In the genomic region with DNA sequence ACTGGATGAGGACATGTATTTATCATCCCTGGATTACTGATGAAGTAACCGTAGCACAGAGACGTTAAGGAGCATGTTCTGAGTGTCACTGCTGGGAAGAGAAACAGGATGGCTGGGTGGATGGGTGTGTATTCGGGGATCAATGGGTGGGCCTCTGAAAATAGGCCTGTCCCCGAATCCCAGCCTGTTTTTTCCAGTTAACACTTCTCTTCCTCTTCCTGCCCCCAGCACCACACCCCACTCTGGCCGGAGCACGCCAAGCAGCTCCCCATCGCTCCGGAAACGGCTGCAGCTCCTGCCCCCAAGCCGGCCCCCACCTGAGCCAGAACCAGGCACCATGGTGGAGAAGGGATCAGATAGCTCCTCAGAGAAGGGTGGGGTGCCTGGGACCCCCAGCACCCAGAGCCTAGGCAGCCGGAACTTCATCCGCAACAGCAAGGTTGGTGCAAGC, we compare ENCODE assay signal across 23 cellular contexts. TPM values are rescaled to one million over a fixed set of nuclear protein-coding genes. Genes with fewer than 3 reads are reported as not detected.
DNase-seq lines count a peak whose midpoint lies in the region; ATAC-seq, FAIRE-seq and TF ChIP-seq lines count a peak whose summit lies in the region.
"Had no signal": no experiment of that assay in that cellular context is flagged by ENCODE, and none has a peak within 500 bp of the region (broad histone marks: within the 10 kb centered on the region; RNA-seq: fewer than 3 reads in every experiment).

No MANE protein-coding gene starts in this region.

- H3K4me1 ChIP-seq in K562 (replicated peaks in 1 of 2; ENCODE audit: control insufficient read depth in 2 of 2, insufficient read depth in 2 of 2, low read length in 2 of 2) = peaks cover under 1 to 35% of the 10 kb centered on the region in 2 experiments; a peak in 3 of 5 replicates
- H3K4me1 ChIP-seq in naive thymus-derived CD4-positive, alpha-beta T cell (ENCODE audit: control insufficient read depth in 2 of 2, insufficient read depth in 2 of 2, low read length in 2 of 2) = peaks cover 43 to 45% of the 10 kb centered on the region in 2 donors
- H3K4me1 ChIP-seq in stomach = peaks cover 42 to 84% (median 60%) of the 10 kb centered on the region in 4 donors
- no peaks in the 10 kb centered on the region for H3K4me1 ChIP-seq in GM23248 (ENCODE audit: insufficient read depth)

- peaks cover 6% of the 10 kb centered on the region for H3K36me3 Mint-ChIP-seq in activated naive CD4-positive, alpha-beta T cell treated with anti-CD3 and anti-CD28 coated beads, Interleukin-2, amount 50 U/mL, for 24 hours
- peaks cover 54% of the 10 kb centered on the region for H3K36me3 Mint-ChIP-seq in activated naive CD4-positive, alpha-beta T cell treated with anti-CD3 and anti-CD28 coated beads, Interleukin-2, amount 10 ng/mL, durations not matched to agents 7 days and 5 days
- H3K36me3 Mint-ChIP-seq in naive thymus-derived CD4-positive, alpha-beta T cell = peaks cover 4 to 37% (median 17%) of the 10 kb centered on the region in 5 donors

- peaks cover 79% of the 10 kb centered on the region for H3K36me3 ChIP-seq in K562 (ENCODE audit: control insufficient read depth, insufficient read depth, low read length)
- peaks cover 0 to 64% (median 12%) of the 10 kb centered on the region in 3 experiments for H3K36me3 ChIP-seq in naive thymus-derived CD4-positive, alpha-beta T cell (ENCODE audit: control insufficient read depth in 2 of 3, insufficient read depth in 3 of 3, low read length in 3 of 3)
- peaks cover 18 to 67% (median 54%) of the 10 kb centered on the region in 4 donors for H3K36me3 ChIP-seq in stomach
- H3K36me3 ChIP-seq in GM23248 (ENCODE audit: low read depth) = no peaks in the 10 kb centered on the region

- peak overlapping the region; percentile 72 for H3K27ac Mint-ChIP-seq in activated naive CD4-positive, alpha-beta T cell treated with anti-CD3 and anti-CD28 coated beads, Interleukin-2, amount 50 U/mL, for 24 hours
- H3K27ac Mint-ChIP-seq in activated naive CD4-positive, alpha-beta T cell treated with anti-CD3 and anti-CD28 coated beads, Interleukin-2, amount 10 ng/mL, durations not matched to agents 7 days and 5 days = no peak overlapping the region
- peak overlapping the region in 5 of 9 donors; percentile 46 to 72 (median 67) for H3K27ac Mint-ChIP-seq in naive thymus-derived CD4-positive, alpha-beta T cell
- H3K27ac Mint-ChIP-seq: activated T-helper 1 cell treated with anti-CD3 and anti-CD28 coated beads, Interleukin-12 subunit alpha, Interleukin-12 subunit beta, Interleukin-2, Interleukin-4 antibody, amounts not matched to agents 30 ng/mL and 10 ng/mL and 1 ng/mL, durations not matched to agents 14 hours and 24 hours and 36 hours; B cell; natural killer cell treated with Interleukin-12 subunit alpha and Interleukin-12 subunit beta and Interleukin-15 and Interleukin-18, amount 100 ng/mL, for 72 hours had no signal

- TF ChIP-seq EP300 in K562 (IDR thresholded peaks at IDR 0.05; ENCODE audit: low read length) = no peak
- TF ChIP-seq EP300 in stomach (IDR thresholded peaks at IDR 0.05) = no peak

- no peaks in the 10 kb centered on the region for H3F3A ChIP-seq in GM23248 (ENCODE audit: insufficient read depth)

- H3K9me1 ChIP-seq in K562 (ENCODE audit: control insufficient read depth, insufficient read depth, low read length) = peaks cover 4% of the 10 kb centered on the region

- CTCF ChIA-PET in activated naive CD4-positive, alpha-beta T cell treated with anti-CD3 and anti-CD28 coated beads, Interleukin-2, amount 10 ng/mL, durations not matched to agents 7 days and 5 days (lab: Charles Lee) = interaction anchor here (3.6 kb wide), 1 partner anchor 36 kb away, joined by 18 read pairs; no protein-coding TSS in a partner anchor
- CTCF ChIA-PET in K562 (lab: Yijun Ruan, JAX; ENCODE audit: low intra/inter-chr PET ratio) = no interaction called here
- CTCF ChIA-PET in naive thymus-derived CD4-positive, alpha-beta T cell (lab: Charles Lee) = interaction anchor here (6.0 to 8.6 kb wide), 2 partner anchors 8 to 38 kb away, joined by 39 to 138 read pairs; a partner anchor contains a TSS

- no peak for TF ChIP-seq RAD21 in K562 (CRISPR knock-in tag; conservative IDR thresholded peaks at IDR 0.05 in 1 of 2, IDR thresholded peaks at IDR 0.05 in 1 of 2)

- H3K27ac ChIP-seq in K562 (ENCODE audit: extremely low read depth, low read depth, low read length) (no peak overlapping the region), stomach (peak overlapping the region in 4 of 5 donors; percentile 15 to 99 (median 35)), GM23248 (no peak overlapping the region)
- peak overlapping the region; percentile 26 for H3K27ac ChIP-seq in naive thymus-derived CD4-positive, alpha-beta T cell (ENCODE audit: low read depth, low read length)

- H3K4me3 Mint-ChIP-seq in activated naive CD4-positive, alpha-beta T cell treated with anti-CD3 and anti-CD28 coated beads, Interleukin-2, amount 50 U/mL, for 24 hours = no peak overlapping the region
- no peak overlapping the region for H3K4me3 Mint-ChIP-seq in activated naive CD4-positive, alpha-beta T cell treated with anti-CD3 and anti-CD28 coated beads, Interleukin-2, amount 10 ng/mL, durations not matched to agents 7 days and 5 days
- H3K4me3 Mint-ChIP-seq in naive thymus-derived CD4-positive, alpha-beta T cell = peak overlapping the region in 1 of 10 donors; percentile 34
- H3K4me3 Mint-ChIP-seq: activated T-helper 1 cell treated with anti-CD3 and anti-CD28 coated beads, Interleukin-12 subunit alpha, Interleukin-12 subunit beta, Interleukin-2, Interleukin-4 antibody, amounts not matched to agents 30 ng/mL and 10 ng/mL and 1 ng/mL, durations not matched to agents 14 hours and 24 hours and 36 hours; B cell; natural killer cell treated with Interleukin-12 subunit alpha and Interleukin-12 subunit beta and Interleukin-15 and Interleukin-18, amount 100 ng/mL, for 72 hours had no signal

- H3K79me2 ChIP-seq in K562 (ENCODE audit: control insufficient read depth, insufficient read depth, low read length) = peaks cover 29% of the 10 kb centered on the region
- H3K79me2 ChIP-seq in GM23248 (ENCODE audit: insufficient read depth) = peaks cover 42% of the 10 kb centered on the region

- no peaks in the 10 kb centered on the region for H3K9me2 ChIP-seq in GM23248 (ENCODE audit: insufficient read depth)

- 89% methylated on average over 12 of the region's 12 CpGs for WGBS in K562 (ENCODE audit: insufficient coverage, low coverage, missing lambda C conversion rate)
- WGBS in stomach, 5 donors = 81 to 90% (median 89%) methylated on average over 12 of the region's 12 CpGs
- 90 to 91% methylated on average over 8 to 12 of the region's 12 CpGs for WGBS in GM23248 (ENCODE audit: low coverage in 1 of 2, low lambda C conversion rate in 2 of 2, missing lambda C conversion rate in 2 of 2), 2 experiments

- TF ChIP-seq CTCF in K562 (IDR thresholded peaks at IDR 0.05 in 2 of 3, conservative IDR thresholded peaks at IDR 0.05 in 1 of 3; ENCODE audit: insufficient read depth in 2 of 3, low read depth in 1 of 3, low read length in 3 of 3) (no peak), stomach (IDR thresholded peaks at IDR 0.05) (no peak)

- no TSS peak for BruUV-seq in K562 (replicated peaks; lab: Mats Ljungman, UMichigan)

- no peak for DNase-seq in activated naive CD4-positive, alpha-beta T cell treated with anti-CD3 and anti-CD28 coated beads, Interleukin-2, amount 10 ng/mL, durations not matched to agents 7 days and 5 days
- no peak for DNase-seq in K562 (ENCODE audit: extremely low read depth in 1 of 4, low spot score in 3 of 4)
- no peak for DNase-seq in naive thymus-derived CD4-positive, alpha-beta T cell
- no peak for DNase-seq in stomach
- DNase-seq in GM23248 = no peak
- no peak for DNase-seq in NAMALWA (ENCODE audit: low spot score)
- DNase-seq: activated CD4-positive, alpha-beta T cell treated with anti-CD3 and anti-CD28 coated beads for 1 hour; dermis blood vessel endothelial cell; hypothalamus; MM.1S; NCI-H146; NCI-H69; small intestine; stimulated activated CD4-positive, alpha-beta T cell treated with anti-CD3 and anti-CD28 coated beads, Interleukin-2, amount 100 ng/mL, for 48 hours had no signal

- H3K27me3 Mint-ChIP-seq in activated naive CD4-positive, alpha-beta T cell treated with anti-CD3 and anti-CD28 coated beads, Interleukin-2, amount 50 U/mL, for 24 hours = no peaks in the 10 kb centered on the region
- no peaks in the 10 kb centered on the region for H3K27me3 Mint-ChIP-seq in activated naive CD4-positive, alpha-beta T cell treated with anti-CD3 and anti-CD28 coated beads, Interleukin-2, amount 10 ng/mL, durations not matched to agents 7 days and 5 days
- no peaks in the 10 kb centered on the region for H3K27me3 Mint-ChIP-seq in naive thymus-derived CD4-positive, alpha-beta T cell
- H3K27me3 Mint-ChIP-seq: B cell; natural killer cell treated with Interleukin-12 subunit alpha and Interleukin-12 subunit beta and Interleukin-15 and Interleukin-18, amount 100 ng/mL, for 72 hours had no signal

- intact Hi-C loops in K562 (cut with micrococcal nuclease) = no loop called here
- intact Hi-C loops in naive thymus-derived CD4-positive, alpha-beta T cell (cut with micrococcal nuclease) = loop anchor here in 1 of 2 donors (10.0 kb wide), 1 partner anchor 274 kb away; a partner anchor contains a TSS
- intact Hi-C loops in stomach (cut with DNase I; ENCODE audit: low total_unique reads) = no loop called here

- POLR2A ChIA-PET in K562 (lab: Yijun Ruan, JAX) = interaction anchor here (0.6 kb wide), 1 partner anchor 501 kb away, joined by 3 read pairs; no protein-coding TSS in a partner anchor
- POLR2A ChIA-PET in naive thymus-derived CD4-positive, alpha-beta T cell (lab: Charles Lee) = interaction anchor here (0.8 to 11.9 kb wide), 4 partner anchors 9 to 36 kb away, joined by 3 to 237 read pairs (median 6); a partner anchor contains a TSS

- peaks cover 65% of the 10 kb centered on the region for H3K4me1 Mint-ChIP-seq in activated naive CD4-positive, alpha-beta T cell treated with anti-CD3 and anti-CD28 coated beads, Interleukin-2, amount 50 U/mL, for 24 hours
- H3K4me1 Mint-ChIP-seq in activated naive CD4-positive, alpha-beta T cell treated with anti-CD3 and anti-CD28 coated beads, Interleukin-2, amount 10 ng/mL, durations not matched to agents 7 days and 5 days = peaks cover 55% of the 10 kb centered on the region
- H3K4me1 Mint-ChIP-seq in naive thymus-derived CD4-positive, alpha-beta T cell = peaks cover 41 to 79% (median 66%) of the 10 kb centered on the region in 7 donors

- H4K20me1 ChIP-seq in K562 (replicated peaks; ENCODE audit: control insufficient read depth, insufficient read depth, low read length) = no peaks in the 10 kb centered on the region; the same call in 1 of the 2 replicates
- H4K20me1 ChIP-seq in GM23248 (ENCODE audit: insufficient read depth) = no peaks in the 10 kb centered on the region

- ATAC-seq in K562 (no peak), HG03280 (IDR thresholded peaks at IDR 0.05; ENCODE audit: unreplicated experiment) (no peak)
- no peak for ATAC-seq in naive thymus-derived CD4-positive, alpha-beta T cell
- ATAC-seq: natural killer cell treated with Interleukin-12 subunit alpha and Interleukin-12 subunit beta and Interleukin-15 and Interleukin-18, amount 100 ng/mL, for 72 hours had no signal

- no peaks in the 10 kb centered on the region for H3K9me3 ChIP-seq in K562 (replicated peaks; ENCODE audit: control insufficient read depth, insufficient read depth, low read depth, low read length)
- no peaks in the 10 kb centered on the region for H3K9me3 ChIP-seq in naive thymus-derived CD4-positive, alpha-beta T cell (ENCODE audit: control insufficient read depth in 2 of 3, low read length in 3 of 3)
- no peaks in the 10 kb centered on the region for H3K9me3 ChIP-seq in stomach
- no peaks in the 10 kb centered on the region for H3K9me3 ChIP-seq in GM23248 (ENCODE audit: low read depth)

- FAIRE-seq in K562 (lab: Jason Lieb, UNC) = no peak
- FAIRE-seq: bronchial epithelial cell, small intestine had no signal

- H3K9ac ChIP-seq in K562 (ENCODE audit: insufficient read depth in 1 of 2, low read depth in 2 of 2, low read length in 2 of 2) = no peak overlapping the region
- no peak overlapping the region for H3K9ac ChIP-seq in GM23248

- H3K4me3 ChIP-seq in K562 (no peak overlapping the region), stomach (no peak overlapping the region), GM23248 (no peak overlapping the region)
- H3K4me3 ChIP-seq in naive thymus-derived CD4-positive, alpha-beta T cell (ENCODE audit: low read length) = no peak overlapping the region

- TF ChIP-seq POLR2A in K562 (conservative IDR thresholded peaks at IDR 0.05) = no peak
- TF ChIP-seq POLR2A in stomach (IDR thresholded peaks at IDR 0.05) = no peak

- no peak overlapping the region for H2AFZ ChIP-seq in K562 (ENCODE audit: low read depth, low read length)
- H2AFZ ChIP-seq in GM23248 = no peak overlapping the region

- H3K4me2 ChIP-seq in K562 (ENCODE audit: insufficient read depth, low read length) (no peak overlapping the region), GM23248 (ENCODE audit: unreplicated experiment) (no peak overlapping the region)

- H3K27me3 ChIP-seq in K562 (ENCODE audit: control insufficient read depth in 2 of 2, insufficient read depth in 2 of 2, low read length in 2 of 2) (no peaks in the 10 kb centered on the region), stomach (no peaks in the 10 kb centered on the region), GM23248 (replicated peaks; ENCODE audit: insufficient read depth) (no peaks in the 10 kb centered on the region)
- no peaks in the 10 kb centered on the region for H3K27me3 ChIP-seq in naive thymus-derived CD4-positive, alpha-beta T cell (ENCODE audit: control insufficient read depth in 2 of 2, insufficient read depth in 2 of 2, low read length in 2 of 2)

- in situ Hi-C loops in K562 (cut with MboI) = no loop called here
- in situ Hi-C loops in GM23248 (cut with MboI) = no loop called here

- H3K9me3 Mint-ChIP-seq in activated naive CD4-positive, alpha-beta T cell treated with anti-CD3 and anti-CD28 coated beads, Interleukin-2, amount 50 U/mL, for 24 hours = no peaks in the 10 kb centered on the region
- no peaks in the 10 kb centered on the region for H3K9me3 Mint-ChIP-seq in activated naive CD4-positive, alpha-beta T cell treated with anti-CD3 and anti-CD28 coated beads, Interleukin-2, amount 10 ng/mL, durations not matched to agents 7 days and 5 days
- peaks cover 0 to 3% (median 0%) of the 10 kb centered on the region in 11 donors for H3K9me3 Mint-ChIP-seq in naive thymus-derived CD4-positive, alpha-beta T cell
- H3K9me3 Mint-ChIP-seq: activated T-helper 1 cell treated with anti-CD3 and anti-CD28 coated beads, Interleukin-12 subunit alpha, Interleukin-12 subunit beta, Interleukin-2, Interleukin-4 antibody, amounts not matched to agents 30 ng/mL and 10 ng/mL and 1 ng/mL, durations not matched to agents 14 hours and 24 hours and 36 hours; natural killer cell treated with Interleukin-12 subunit alpha and Interleukin-12 subunit beta and Interleukin-15 and Interleukin-18, amount 100 ng/mL, for 72 hours had no signal

RNA-seq across cellular contexts. Expression of a gene that starts 8.8 kb away (rescaled TPM):
- total RNA-seq in K562 (2011; cell fraction: chromatin; rRNA removed; ENCODE audit: low replicate concordance) = 167 and 288 TPM in 2 replicates
- total RNA-seq in K562 (2011; cell fraction: nucleolus; rRNA removed) = 130 and 133 TPM in 2 replicates
- 132 and 192 TPM in 2 replicates for total RNA-seq in K562 (2011; cell fraction: nucleoplasm; rRNA removed)
- 41.8 and 47.0 TPM in 2 replicates for total RNA-seq in K562 (2014; rRNA removed)
- total RNA-seq in K562 (2014; rRNA removed; fragmentation: Illumina TruSeq; extraction: Trizol) = 13.9 and 16.4 TPM in 2 replicates
- 19.4 and 20.5 TPM in 2 replicates for total RNA-seq in K562 (2015; rRNA removed; fragmentation: Illumina TruSeq; extraction: Trizol)
- total RNA-seq in K562 (2021) = 58.7 and 62.5 TPM in 2 replicates
- 39.4 and 54.3 TPM in 2 replicates for polyA plus RNA-seq in K562 (2011; rRNA removed)
- 51.1 and 57.8 TPM in 2 replicates for polyA plus RNA-seq in K562 (2011; cell fraction: cytosol; rRNA removed)
- polyA plus RNA-seq in K562 (2011; cell fraction: nucleus; rRNA removed) = 131 and 183 TPM in 2 replicates
- polyA plus RNA-seq in K562 (2012) = 35.7 and 68.6 TPM in 2 replicates
- 38.5 and 54.1 TPM in 2 replicates for polyA plus RNA-seq in K562 (2014; fragmentation: Illumina TruSeq; extraction: Trizol)
- polyA plus RNA-seq in K562 (2014; fragmentation: Nextera tagmentation; extraction: Ambion mirVana) = 1 to 10 TPM; 1.4 to 1.7 TPM
- polyA plus RNA-seq in K562 (2014; rRNA removed) = 61.7 and 63.8 TPM in 2 replicates
- 41.4 and 44.4 TPM in 2 replicates for polyA minus RNA-seq in K562 (2011; rRNA and poly(A)+ RNA removed)
- 39.7 and 39.8 TPM in 2 replicates for polyA minus RNA-seq in K562 (2011; cell fraction: cytosol; rRNA and poly(A)+ RNA removed)
- 31.2 and 45.4 TPM in 2 replicates for polyA minus RNA-seq in K562 (2011; cell fraction: nucleus; rRNA and poly(A)+ RNA removed)
- 100 to 1,000 TPM in 4 of 5 experiments, 10 to 100 TPM in 1; 90.1 to 286 (median 253) TPM for total RNA-seq in naive thymus-derived CD4-positive, alpha-beta T cell
- 10 to 100 TPM; 33.6 to 74.9 TPM for polyA plus RNA-seq in naive thymus-derived CD4-positive, alpha-beta T cell
- total RNA-seq in stomach = 10 to 100 TPM; 39.7 to 74.1 (median 48.1) TPM
- polyA plus RNA-seq in stomach = 10 to 100 TPM; 29.8 to 52.2 (median 34.4) TPM
- total RNA-seq in GM23248 (2014; rRNA removed; shearing (Covaris generic)) = 17.3 and 20.5 TPM in 2 replicates
- 31.7 and 33.8 TPM in 2 replicates for polyA plus RNA-seq in GM23248 (2016; fragmentation: Nextera tagmentation; extraction: Ambion mirVana)

RNA-seq across cellular contexts. Expression of a gene that starts 21.4 kb away (rescaled TPM):
- total RNA-seq in K562 (2011; cell fraction: chromatin; rRNA removed; ENCODE audit: low replicate concordance) = 6.3 and 14.6 TPM in 2 replicates
- 7.7 and 7.9 TPM in 2 replicates for total RNA-seq in K562 (2011; cell fraction: nucleolus; rRNA removed)
- 8.3 and 13.4 TPM in 2 replicates for total RNA-seq in K562 (2011; cell fraction: nucleoplasm; rRNA removed)
- total RNA-seq in K562 (2014; rRNA removed) (0.91 and 1.6 TPM in 2 replicates), K562 (2014; rRNA removed; fragmentation: Illumina TruSeq; extraction: Trizol) (0.51 and 0.80 TPM in 2 replicates), K562 (2015; rRNA removed; fragmentation: Illumina TruSeq; extraction: Trizol) (0.91 and 1.2 TPM in 2 replicates), K562 (2021) (1.8 TPM in 2 replicates), stomach (10 to 100 TPM in 1 of 5 donors, 1 to 10 TPM in 3, not detected in 1; 1.3 to 36.6 (median 3.5) TPM)
- polyA plus RNA-seq in K562 (2011; rRNA removed) (2.5 and 4.2 TPM in 2 replicates), K562 (2014; fragmentation: Illumina TruSeq; extraction: Trizol) (0.79 and 1.0 TPM in 2 replicates), K562 (2014; fragmentation: Nextera tagmentation; extraction: Ambion mirVana) (under 1 TPM; 0.03 to 0.06 TPM), K562 (2014; rRNA removed) (1.2 and 2.1 TPM in 2 replicates), stomach (1 to 10 TPM; 3.7 to 8.6 (median 6.1) TPM), GM23248 (2016; fragmentation: Nextera tagmentation; extraction: Ambion mirVana) (1.5 and 1.8 TPM in 2 replicates)
- polyA plus RNA-seq in K562 (2011; cell fraction: cytosol; rRNA removed) = 2.3 and 2.6 TPM in 2 replicates
- polyA plus RNA-seq in K562 (2011; cell fraction: nucleus; rRNA removed) = 9.1 and 10.0 TPM in 2 replicates
- 1.4 and 3.7 TPM in 2 replicates for polyA plus RNA-seq in K562 (2012)
- polyA minus RNA-seq in K562 (2011; rRNA and poly(A)+ RNA removed) = 1.1 and 2.6 TPM in 2 replicates
- polyA minus RNA-seq in K562 (2011; cell fraction: cytosol; rRNA and poly(A)+ RNA removed) = 1.2 and 1.5 TPM in 2 replicates
- 1.6 and 2.2 TPM in 2 replicates for polyA minus RNA-seq in K562 (2011; cell fraction: nucleus; rRNA and poly(A)+ RNA removed)
- 1 to 10 TPM in 4 of 5 experiments, under 1 TPM in 1; 0.48 to 1.9 (median 1.8) TPM for total RNA-seq in naive thymus-derived CD4-positive, alpha-beta T cell
- polyA plus RNA-seq in naive thymus-derived CD4-positive, alpha-beta T cell = under 1 TPM in 1 of 2 donors, not detected in 1; 0.23 TPM
- total RNA-seq in GM23248 (2014; rRNA removed; shearing (Covaris generic)) = 1.7 and 2.0 TPM in 2 replicates

RNA-seq across cellular contexts. Expression of a gene that starts 32.6 kb away (rescaled TPM):
- 0.30 and 0.74 TPM in 2 replicates for total RNA-seq in K562 (2011; cell fraction: chromatin; rRNA removed; ENCODE audit: low replicate concordance)
- 0.26 and 0.67 TPM in 2 replicates for total RNA-seq in K562 (2011; cell fraction: nucleolus; rRNA removed)
- 0.59 and 0.99 TPM in 2 replicates for total RNA-seq in K562 (2011; cell fraction: nucleoplasm; rRNA removed)
- total RNA-seq in K562 (2014; rRNA removed) = not detected in 2 replicates
- total RNA-seq in K562 (2014; rRNA removed; fragmentation: Illumina TruSeq; extraction: Trizol) = not detected in 2 replicates
- total RNA-seq in K562 (2015; rRNA removed; fragmentation: Illumina TruSeq; extraction: Trizol) = 0.15 TPM in 1 of 2 replicates, not detected in the other
- 0.20 and 0.36 TPM in 2 replicates for total RNA-seq in K562 (2021)
- 0.10 and 0.11 TPM in 2 replicates for polyA plus RNA-seq in K562 (2011; rRNA removed)
- polyA plus RNA-seq in K562 (2011; cell fraction: cytosol; rRNA removed) = 0.09 and 0.12 TPM in 2 replicates
- 0.63 and 1.3 TPM in 2 replicates for polyA plus RNA-seq in K562 (2011; cell fraction: nucleus; rRNA removed)
- polyA plus RNA-seq in K562 (2012) = 0.10 and 1.7 TPM in 2 replicates
- polyA plus RNA-seq in K562 (2014; fragmentation: Illumina TruSeq; extraction: Trizol) = not detected in 2 replicates
- not detected for polyA plus RNA-seq in K562 (2014; fragmentation: Nextera tagmentation; extraction: Ambion mirVana)
- polyA plus RNA-seq in K562 (2014; rRNA removed) = not detected in 2 replicates
- not detected in 2 replicates for polyA minus RNA-seq in K562 (2011; rRNA and poly(A)+ RNA removed)
- not detected in 2 replicates for polyA minus RNA-seq in K562 (2011; cell fraction: cytosol; rRNA and poly(A)+ RNA removed)
- 0.27 and 0.56 TPM in 2 replicates for polyA minus RNA-seq in K562 (2011; cell fraction: nucleus; rRNA and poly(A)+ RNA removed)
- total RNA-seq in naive thymus-derived CD4-positive, alpha-beta T cell = not detected
- polyA plus RNA-seq in naive thymus-derived CD4-positive, alpha-beta T cell = not detected
- 10 to 100 TPM in 4 of 5 donors, not detected in 1; 14.7 to 45.2 (median 21.9) TPM for total RNA-seq in stomach
- polyA plus RNA-seq in stomach = 10 to 100 TPM; 19.2 to 39.4 (median 33.7) TPM
- not detected in 2 replicates for total RNA-seq in GM23248 (2014; rRNA removed; shearing (Covaris generic))
- not detected in 2 replicates for polyA plus RNA-seq in GM23248 (2016; fragmentation: Nextera tagmentation; extraction: Ambion mirVana)
- total RNA-seq: A172; activated CD8-positive, alpha-beta memory T cell treated with anti-CD3 and anti-CD28 coated beads for 36 hours; activated T-helper 1 cell treated with anti-CD3 and anti-CD28 coated beads, Interleukin-12 subunit alpha, Interleukin-12 subunit beta, Interleukin-2, Interleukin-4 antibody, amounts not matched to agents 30 ng/mL and 10 ng/mL and 1 ng/mL, durations not matched to agents 14 hours and 24 hours and 36 hours; B cell; bronchial epithelial cell; fibroblast of villous mesenchyme had no signal

RNA-seq across cellular contexts. Expression of a gene that starts 44.9 kb away (rescaled TPM):
- 49.4 and 86.2 TPM in 2 replicates for total RNA-seq in K562 (2011; cell fraction: chromatin; rRNA removed; ENCODE audit: low replicate concordance)
- total RNA-seq in K562 (2011; cell fraction: nucleolus; rRNA removed) = 38.2 and 47.9 TPM in 2 replicates
- 33.4 and 39.9 TPM in 2 replicates for total RNA-seq in K562 (2011; cell fraction: nucleoplasm; rRNA removed)
- total RNA-seq in K562 (2014; rRNA removed) (14.5 and 14.6 TPM in 2 replicates), K562 (2014; rRNA removed; fragmentation: Illumina TruSeq; extraction: Trizol) (15.8 and 17.7 TPM in 2 replicates), K562 (2015; rRNA removed; fragmentation: Illumina TruSeq; extraction: Trizol) (10.0 and 10.4 TPM in 2 replicates), K562 (2021) (15.5 and 16.5 TPM in 2 replicates), stomach (10 to 100 TPM in 2 of 5 donors, 1 to 10 TPM in 2, under 1 TPM in 1; 0.87 to 14.3 (median 8.4) TPM)
- polyA plus RNA-seq in K562 (2011; rRNA removed) (9.6 and 12.0 TPM in 2 replicates), K562 (2014; fragmentation: Illumina TruSeq; extraction: Trizol) (9.9 and 10.2 TPM in 2 replicates), K562 (2014; fragmentation: Nextera tagmentation; extraction: Ambion mirVana) (1 to 10 TPM; 3.3 to 3.5 TPM), K562 (2014; rRNA removed) (7.0 and 7.9 TPM in 2 replicates), stomach (1 to 10 TPM in 1 of 3 donors, under 1 TPM in 2; 0.78 to 1.4 (median 0.87) TPM), GM23248 (2016; fragmentation: Nextera tagmentation; extraction: Ambion mirVana) (0.63 and 1.0 TPM in 2 replicates)
- 6.8 and 6.9 TPM in 2 replicates for polyA plus RNA-seq in K562 (2011; cell fraction: cytosol; rRNA removed)
- 17.3 and 18.8 TPM in 2 replicates for polyA plus RNA-seq in K562 (2011; cell fraction: nucleus; rRNA removed)
- 7.3 and 9.8 TPM in 2 replicates for polyA plus RNA-seq in K562 (2012)
- 37.5 and 38.9 TPM in 2 replicates for polyA minus RNA-seq in K562 (2011; rRNA and poly(A)+ RNA removed)
- polyA minus RNA-seq in K562 (2011; cell fraction: cytosol; rRNA and poly(A)+ RNA removed) = 9.4 and 17.3 TPM in 2 replicates
- polyA minus RNA-seq in K562 (2011; cell fraction: nucleus; rRNA and poly(A)+ RNA removed) = 32.0 and 50.6 TPM in 2 replicates
- total RNA-seq in naive thymus-derived CD4-positive, alpha-beta T cell = 10 to 100 TPM; 11.0 to 33.9 (median 14.7) TPM
- polyA plus RNA-seq in naive thymus-derived CD4-positive, alpha-beta T cell = 10 to 100 TPM; 18.3 to 23.5 TPM
- 1.8 and 3.8 TPM in 2 replicates for total RNA-seq in GM23248 (2014; rRNA removed; shearing (Covaris generic))

Comparison
In these comparisons a context has a peak if more than half of its experiments do, and no peak if none do; other contexts are left out.
1. H3K27ac ChIP-seq: peak in naive thymus-derived CD4-positive, alpha-beta T cell (single experiment) and stomach (4 of 5); none in K562 (single experiment) and GM23248 (single experiment).